1 cellular context compared by ENCODE assay signal in genomic region chr3:196633658-196634151, GRCh38.
TF ChIP-seq lines count a peak whose summit lies in the region.

No MANE protein-coding gene starts in this region.

TF ChIP-seq in K562, 482 proteins besides CTCF, POLR2A, EP300 and RAD21 (continued from another document and continues in another):
- no peak for TF ChIP-seq CHD7 (IDR thresholded peaks at IDR 0.05; ENCODE audit: low read depth, low read length)
- no peak for TF ChIP-seq YY1 (IDR thresholded peaks at IDR 0.05; ENCODE audit: borderline replicate concordance in 1 of 3, control insufficient read depth in 1 of 3, extremely low read depth in 1 of 3, insufficient read depth in 3 of 3, insufficient read length in 1 of 3, insufficient replicate concordance in 2 of 3, low read depth in 1 of 3, low read length in 2 of 3)
- TF ChIP-seq CREB3L1 (IDR thresholded peaks at IDR 0.05; ENCODE audit: borderline replicate concordance, low read depth), result no peak
- no peak for TF ChIP-seq PCBP2 (IDR thresholded peaks at IDR 0.05; ENCODE audit: low read depth, low read length, poor library complexity, severe bottlenecking)
- no peak for TF ChIP-seq RBM22 (IDR thresholded peaks at IDR 0.05; ENCODE audit: low read depth, low read length, poor library complexity, severe bottlenecking)
- no peak for TF ChIP-seq BDP1 (IDR thresholded peaks at IDR 0.05; ENCODE audit: insufficient read depth, insufficient read length)
- TF ChIP-seq KDM4B (IDR thresholded peaks at IDR 0.05; ENCODE audit: borderline replicate concordance in 2 of 2, low read depth in 1 of 2), result no peak
- TF ChIP-seq NFIC (IDR thresholded peaks at IDR 0.05), result no peak
- TF ChIP-seq L3MBTL2 (IDR thresholded peaks at IDR 0.05), result peak; percentile 65; the same call in 1 of the 2 replicates
- no peak for TF ChIP-seq NFYB (IDR thresholded peaks at IDR 0.05; ENCODE audit: extremely low read depth, insufficient read length)
- TF ChIP-seq PRMT5 (CRISPR knock-in tag; IDR thresholded peaks at IDR 0.05), result no peak
- TF ChIP-seq, protein P1, sequence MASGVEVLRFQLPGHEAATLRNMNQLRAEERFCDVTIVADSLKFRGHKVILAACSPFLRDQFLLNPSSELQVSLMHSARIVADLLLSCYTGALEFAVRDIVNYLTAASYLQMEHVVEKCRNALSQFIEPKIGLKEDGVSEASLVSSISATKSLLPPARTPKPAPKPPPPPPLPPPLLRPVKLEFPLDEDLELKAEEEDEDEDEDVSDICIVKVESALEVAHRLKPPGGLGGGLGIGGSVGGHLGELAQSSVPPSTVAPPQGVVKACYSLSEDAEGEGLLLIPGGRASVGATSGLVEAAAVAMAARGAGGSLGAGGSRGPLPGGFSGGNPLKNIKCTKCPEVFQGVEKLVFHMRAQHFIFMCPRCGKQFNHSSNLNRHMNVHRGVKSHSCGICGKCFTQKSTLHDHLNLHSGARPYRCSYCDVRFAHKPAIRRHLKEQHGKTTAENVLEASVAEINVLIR (CRISPR knock-in tag; IDR thresholded peaks at IDR 0.05), result no peak
- no peak for TF ChIP-seq MYC (IDR thresholded peaks at IDR 0.05; ENCODE audit: low read depth, low read length)
- TF ChIP-seq MYC (CRISPR knock-in tag; IDR thresholded peaks at IDR 0.05; ENCODE audit: borderline replicate concordance, low read depth), result no peak
- TF ChIP-seq, protein P2, sequence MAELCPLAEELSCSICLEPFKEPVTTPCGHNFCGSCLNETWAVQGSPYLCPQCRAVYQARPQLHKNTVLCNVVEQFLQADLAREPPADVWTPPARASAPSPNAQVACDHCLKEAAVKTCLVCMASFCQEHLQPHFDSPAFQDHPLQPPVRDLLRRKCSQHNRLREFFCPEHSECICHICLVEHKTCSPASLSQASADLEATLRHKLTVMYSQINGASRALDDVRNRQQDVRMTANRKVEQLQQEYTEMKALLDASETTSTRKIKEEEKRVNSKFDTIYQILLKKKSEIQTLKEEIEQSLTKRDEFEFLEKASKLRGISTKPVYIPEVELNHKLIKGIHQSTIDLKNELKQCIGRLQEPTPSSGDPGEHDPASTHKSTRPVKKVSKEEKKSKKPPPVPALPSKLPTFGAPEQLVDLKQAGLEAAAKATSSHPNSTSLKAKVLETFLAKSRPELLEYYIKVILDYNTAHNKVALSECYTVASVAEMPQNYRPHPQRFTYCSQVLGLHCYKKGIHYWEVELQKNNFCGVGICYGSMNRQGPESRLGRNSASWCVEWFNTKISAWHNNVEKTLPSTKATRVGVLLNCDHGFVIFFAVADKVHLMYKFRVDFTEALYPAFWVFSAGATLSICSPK (IDR thresholded peaks at IDR 0.05; ENCODE audit: borderline replicate concordance), result no peak
- TF ChIP-seq SRSF1 (IDR thresholded peaks at IDR 0.05; ENCODE audit: low read depth, low read length), result no peak
- no peak for TF ChIP-seq SP2 (IDR thresholded peaks at IDR 0.05; ENCODE audit: extremely low read depth, low read depth, low read length, poor library complexity, severe bottlenecking)
- TF ChIP-seq, protein P3, sequence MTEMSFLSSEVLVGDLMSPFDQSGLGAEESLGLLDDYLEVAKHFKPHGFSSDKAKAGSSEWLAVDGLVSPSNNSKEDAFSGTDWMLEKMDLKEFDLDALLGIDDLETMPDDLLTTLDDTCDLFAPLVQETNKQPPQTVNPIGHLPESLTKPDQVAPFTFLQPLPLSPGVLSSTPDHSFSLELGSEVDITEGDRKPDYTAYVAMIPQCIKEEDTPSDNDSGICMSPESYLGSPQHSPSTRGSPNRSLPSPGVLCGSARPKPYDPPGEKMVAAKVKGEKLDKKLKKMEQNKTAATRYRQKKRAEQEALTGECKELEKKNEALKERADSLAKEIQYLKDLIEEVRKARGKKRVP (CRISPR knock-in tag; IDR thresholded peaks at IDR 0.05), result no peak
- TF ChIP-seq MECOM (CRISPR knock-in tag; IDR thresholded peaks at IDR 0.05), result peak; percentile 39; the same call in 1 of the 2 replicates
- no peak for TF ChIP-seq NR1H2 (CRISPR knock-in tag; IDR thresholded peaks at IDR 0.05)
- TF ChIP-seq CREM (IDR thresholded peaks at IDR 0.05; ENCODE audit: low read depth), result peak; percentile 45; the same call in 1 of the 2 replicates
- TF ChIP-seq RBM15 (IDR thresholded peaks at IDR 0.05; ENCODE audit: insufficient read depth, low read length), result no peak
- TF ChIP-seq GTF2F1 (IDR thresholded peaks at IDR 0.05; ENCODE audit: low read depth, low read length), result no peak
- no peak for TF ChIP-seq ZBTB1 (CRISPR knock-in tag; IDR thresholded peaks at IDR 0.05; ENCODE audit: borderline replicate concordance, low read depth)
- no peak for TF ChIP-seq CBX3 (IDR thresholded peaks at IDR 0.05; ENCODE audit: borderline replicate concordance in 1 of 2, low read length in 2 of 2)
- TF ChIP-seq NRF1 (conservative IDR thresholded peaks at IDR 0.05 in 1 of 2, IDR thresholded peaks at IDR 0.05 in 1 of 2), result no peak
- TF ChIP-seq CCNT2 (IDR thresholded peaks at IDR 0.05; ENCODE audit: borderline replicate concordance, extremely low read depth, insufficient read length, low read depth, low read length), result no peak
- no peak for TF ChIP-seq BACH1 (tag; IDR thresholded peaks at IDR 0.05)
- TF ChIP-seq SMARCC2 (IDR thresholded peaks at IDR 0.05; ENCODE audit: low read depth), result no peak
- TF ChIP-seq, protein P4, sequence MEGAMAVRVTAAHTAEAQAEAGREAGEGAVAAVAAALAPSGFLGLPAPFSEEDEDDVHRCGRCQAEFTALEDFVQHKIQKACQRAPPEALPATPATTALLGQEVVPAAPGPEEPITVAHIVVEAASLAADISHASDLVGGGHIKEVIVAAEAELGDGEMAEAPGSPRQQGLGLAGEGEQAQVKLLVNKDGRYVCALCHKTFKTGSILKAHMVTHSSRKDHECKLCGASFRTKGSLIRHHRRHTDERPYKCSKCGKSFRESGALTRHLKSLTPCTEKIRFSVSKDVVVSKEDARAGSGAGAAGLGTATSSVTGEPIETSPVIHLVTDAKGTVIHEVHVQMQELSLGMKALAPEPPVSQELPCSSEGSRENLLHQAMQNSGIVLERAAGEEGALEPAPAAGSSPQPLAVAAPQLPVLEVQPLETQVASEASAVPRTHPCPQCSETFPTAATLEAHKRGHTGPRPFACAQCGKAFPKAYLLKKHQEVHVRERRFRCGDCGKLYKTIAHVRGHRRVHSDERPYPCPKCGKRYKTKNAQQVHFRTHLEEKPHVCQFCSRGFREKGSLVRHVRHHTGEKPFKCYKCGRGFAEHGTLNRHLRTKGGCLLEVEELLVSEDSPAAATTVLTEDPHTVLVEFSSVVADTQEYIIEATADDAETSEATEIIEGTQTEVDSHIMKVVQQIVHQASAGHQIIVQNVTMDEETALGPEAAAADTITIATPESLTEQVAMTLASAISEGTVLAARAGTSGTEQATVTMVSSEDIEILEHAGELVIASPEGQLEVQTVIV (CRISPR knock-in tag; IDR thresholded peaks at IDR 0.05; ENCODE audit: borderline replicate concordance), result 0 out of 2 replicates have a peak, but pooled peaks have one; percentile 23
- TF ChIP-seq ZNF561 (CRISPR knock-in tag; conservative IDR thresholded peaks at IDR 0.05), result no peak
- TF ChIP-seq ADNP (tag; IDR thresholded peaks at IDR 0.05), result no peak
- no peak for TF ChIP-seq ID3 (CRISPR knock-in tag; IDR thresholded peaks at IDR 0.05)
- peak; percentile 86 for TF ChIP-seq ID3 (tag; IDR thresholded peaks at IDR 0.05)
- TF ChIP-seq RBFOX2 (IDR thresholded peaks at IDR 0.05; ENCODE audit: low read depth, low read length), result peak; percentile 60
- TF ChIP-seq RUNX1 (IDR thresholded peaks at IDR 0.05; ENCODE audit: low read depth), result no peak
- TF ChIP-seq MITF (IDR thresholded peaks at IDR 0.05), result no peak
- no peak for TF ChIP-seq HNRNPH1 (optimal IDR thresholded peaks at IDR 0.05; ENCODE audit: low read depth, low read length)
- no peak for TF ChIP-seq ZNF274 (IDR thresholded peaks at IDR 0.05; ENCODE audit: borderline replicate concordance, low read depth, low read length)
